22 cellular contexts compared by ENCODE assay signal in the genomic region with DNA sequence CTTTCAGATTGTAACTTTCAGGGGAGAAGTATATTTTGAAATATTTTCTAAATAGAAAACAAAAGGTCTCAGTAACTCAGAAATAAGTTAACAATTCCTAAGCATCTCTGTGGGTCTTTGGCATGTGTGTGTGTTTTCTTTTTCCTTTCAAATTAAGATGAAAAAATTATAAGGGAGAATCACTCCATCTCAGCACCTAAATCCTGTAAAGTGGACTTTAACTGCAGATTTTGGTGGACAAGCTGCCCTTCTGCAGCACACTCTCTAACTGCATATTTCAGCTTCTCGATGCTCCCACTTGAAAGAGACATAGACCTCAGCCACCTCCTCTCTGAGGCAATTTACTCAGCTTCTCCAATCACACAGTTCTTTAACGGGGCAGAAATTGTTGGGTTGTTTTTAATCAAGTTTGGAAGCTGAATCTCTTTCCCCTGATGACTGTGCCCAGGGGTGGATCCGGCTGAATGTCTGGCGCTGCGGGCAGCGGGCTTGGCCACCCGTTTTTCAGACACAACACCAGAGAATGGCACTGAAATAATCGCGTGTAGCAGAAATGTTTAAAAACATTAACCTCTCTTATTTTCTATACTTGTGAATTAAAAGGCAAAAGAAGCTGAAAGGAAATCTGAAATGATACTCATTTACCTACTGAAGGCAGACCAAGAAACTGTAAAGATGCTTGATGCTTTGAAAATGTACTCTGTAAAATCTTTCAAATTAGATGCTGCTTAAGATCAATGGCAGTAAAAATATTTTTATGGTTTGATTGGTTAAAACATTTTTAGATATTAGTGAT. TPM values are rescaled to one million over a fixed set of nuclear protein-coding genes. Genes with fewer than 3 reads are reported as not detected.
DNase-seq lines count a peak whose midpoint lies in the region; ATAC-seq, FAIRE-seq and TF ChIP-seq lines count a peak whose summit lies in the region.
"Had no signal": no experiment of that assay in that cellular context is flagged by ENCODE, and none has a peak within 500 bp of the region (broad histone marks: within the 10 kb centered on the region; RNA-seq: fewer than 3 reads in every experiment).

No MANE protein-coding gene starts in this region.

- ATAC-seq in HCT116 (no peak), T-cell (replicated peaks in 1 of 4) (no peak), Right ventricle myocardium superior (ENCODE audit: poor library complexity) (no peak), HG03108 (IDR thresholded peaks at IDR 0.05; ENCODE audit: unreplicated experiment) (no peak)
- ATAC-seq: activated CD8-positive, alpha-beta memory T cell treated with anti-CD3 and anti-CD28 coated beads, Interleukin-2, amount 10 ng/mL, durations not matched to agents 7 days and 5 days; body of pancreas had no signal

- H3K4me2 ChIP-seq in HCT116 (ENCODE audit: low read length) (no peak overlapping the region), neural cell (ENCODE audit: low read length) (no peak overlapping the region)

- H3K4me1 ChIP-seq in HCT116 (ENCODE audit: control insufficient read depth in 1 of 2, insufficient read depth in 2 of 2, low read length in 2 of 2), result no peaks in the 10 kb centered on the region; a peak in 1 of 4 replicates

- no peak overlapping the region for H3K4me3 Mint-ChIP-seq in T-cell
- H3K4me3 Mint-ChIP-seq: activated CD8-positive, alpha-beta memory T cell treated with anti-CD3 and anti-CD28 coated beads, Interleukin-2, amount 10 ng/mL, durations not matched to agents 7 days and 5 days; activated naive CD8-positive, alpha-beta T cell treated with anti-CD3 and anti-CD28 coated beads for 36 hours had no signal

- no peak for TF ChIP-seq RAD21 in HCT116 (IDR thresholded peaks at IDR 0.05; ENCODE audit: low read depth)
- TF ChIP-seq RAD21 in neural cell (conservative IDR thresholded peaks at IDR 0.05), result no peak

- H2AFZ ChIP-seq in HCT116 (ENCODE audit: low read depth, low read length, poor library complexity, severe bottlenecking), result no peak overlapping the region
- no peak overlapping the region for H2AFZ ChIP-seq in neural cell (ENCODE audit: low read depth, low read length)

- H3K27ac ChIP-seq in HCT116 (ENCODE audit: low read depth, low read length) (no peak overlapping the region), neural cell (ENCODE audit: low read length) (no peak overlapping the region)
- H3K27ac ChIP-seq: body of pancreas, HL-60, left ventricle myocardium inferior, stomach, upper lobe of left lung had no signal

- H3K9me3 Mint-ChIP-seq in T-cell, result peaks cover 4 to 15% (median 4%) of the 10 kb centered on the region in 3 donors

- no peaks in the 10 kb centered on the region for H3K9me2 ChIP-seq in HCT116 (ENCODE audit: insufficient read depth)
- no peaks in the 10 kb centered on the region for H3K9me2 ChIP-seq in neural cell (ENCODE audit: insufficient read depth, low read length)

- peaks cover 3% of the 10 kb centered on the region for H3K36me3 Mint-ChIP-seq in T-cell
- H3K36me3 Mint-ChIP-seq: activated naive CD8-positive, alpha-beta T cell treated with anti-CD3 and anti-CD28 coated beads for 36 hours had no signal

- peak overlapping the region in 1 of 2 donors; percentile 6 for H3K27ac Mint-ChIP-seq in T-cell
- H3K27ac Mint-ChIP-seq: activated CD8-positive, alpha-beta memory T cell treated with anti-CD3 and anti-CD28 coated beads, Interleukin-2, amount 10 ng/mL, durations not matched to agents 7 days and 5 days; activated naive CD8-positive, alpha-beta T cell treated with anti-CD3 and anti-CD28 coated beads for 36 hours had no signal

- no peak for TF ChIP-seq POLR2A in HCT116 (IDR thresholded peaks at IDR 0.05; ENCODE audit: borderline replicate concordance, extremely low read depth, insufficient read depth, insufficient read length)

- POLR2A ChIA-PET in HCT116 (lab: Charles Lee) (no interaction called here), T-cell (lab: Charles Lee) (no interaction called here)

- peaks cover 23 to 31% (median 25%) of the 10 kb centered on the region in 3 donors for H3K4me1 Mint-ChIP-seq in T-cell

- TF ChIP-seq CTCF in HCT116 (IDR thresholded peaks at IDR 0.05 in 2 of 3, conservative IDR thresholded peaks at IDR 0.05 in 1 of 3; ENCODE audit: borderline replicate concordance in 1 of 3, insufficient read depth in 1 of 3, low read depth in 2 of 3, low read length in 2 of 3), result no peak
- TF ChIP-seq CTCF in astrocyte of the spinal cord (IDR thresholded peaks at IDR 0.05; ENCODE audit: low read depth, low read length), result no peak
- TF ChIP-seq CTCF in neural cell (IDR thresholded peaks at IDR 0.05; ENCODE audit: poor library complexity, severe bottlenecking), result no peak

- H4K20me1 ChIP-seq in HCT116 (ENCODE audit: insufficient read depth) (no peaks in the 10 kb centered on the region; the same call in 1 of the 2 replicates), neural cell (ENCODE audit: insufficient read depth) (no peaks in the 10 kb centered on the region)

- no peaks in the 10 kb centered on the region for H3K9me3 ChIP-seq in HCT116 (ENCODE audit: control insufficient read depth in 1 of 2, insufficient read depth in 1 of 2, low read depth in 1 of 2, low read length in 2 of 2)
- no peaks in the 10 kb centered on the region for H3K9me3 ChIP-seq in neural cell (ENCODE audit: low read length)
- H3K9me3 ChIP-seq: left ventricle myocardium inferior had no signal

- no peak overlapping the region for H3K9ac ChIP-seq in HCT116 (ENCODE audit: low read length)
- no peak overlapping the region for H3K9ac ChIP-seq in neural cell (ENCODE audit: low read length)

- no TSS peak for BruUV-seq in HCT116 (replicated peaks; lab: Mats Ljungman, UMichigan)

- DNase-seq in Daoy (ENCODE audit: low read depth) (peak; percentile 18), HCT116 (ENCODE audit: low read depth, low spot score) (no peak), astrocyte of the spinal cord (ENCODE audit: low read depth, low spot score) (peak; percentile 54), T-cell (no peak), Right ventricle myocardium superior (no peak), RCC 7860 (ENCODE audit: low spot score) (no peak)
- DNase-seq: activated CD4-positive, alpha-beta T cell treated with anti-CD3 and anti-CD28 coated beads for 48 hours; activated CD8-positive, alpha-beta memory T cell treated with anti-CD3 and anti-CD28 coated beads, Interleukin-2, amount 10 ng/mL, durations not matched to agents 7 days and 5 days; activated naive CD8-positive, alpha-beta T cell treated with anti-CD3 and anti-CD28 coated beads for 36 hours; body of pancreas; DMS79 treated with DMSO at 0.1 percent for 48 hours; head of caudate nucleus; left ventricle myocardium inferior; NCI-H1694; stomach had no signal

- H3K27me3 ChIP-seq in HCT116 (ENCODE audit: insufficient read depth, low read length) (peaks cover 39% of the 10 kb centered on the region), neural cell (ENCODE audit: insufficient read depth, low read depth, low read length) (peaks cover 94% of the 10 kb centered on the region)

- H3K4me3 ChIP-seq in HCT116 (replicated peaks in 1 of 2; ENCODE audit: low read depth in 1 of 2, low read length in 2 of 2) (no peak overlapping the region), astrocyte of the spinal cord (ENCODE audit: low read depth, low read length) (no peak overlapping the region), neural cell (ENCODE audit: low read length) (no peak overlapping the region)
- H3K4me3 ChIP-seq: body of pancreas, left ventricle myocardium inferior, stomach, upper lobe of left lung had no signal

- RAD21 ChIA-PET in HCT116 (lab: Charles Lee; ENCODE audit: low non-redundant PET in 1 of 2, low total read pairs in 2 of 2, uncharacterized antibody in 2 of 2, unreplicated experiment in 2 of 2), result no interaction called here

- CTCF ChIA-PET in HCT116 (lab: Charles Lee) (no interaction called here), T-cell (lab: Charles Lee) (no interaction called here)

- in situ Hi-C loops in astrocyte of the spinal cord (cut with HindIII; ENCODE audit: low sequenced_read_pairs), result no loop called here

- TF ChIP-seq EP300 in neural cell (conservative IDR thresholded peaks at IDR 0.05; ENCODE audit: poor library complexity, severe bottlenecking), result no peak

- intact Hi-C loops in HCT116 (cut with micrococcal nuclease), result no loop called here
- intact Hi-C loops in Right ventricle myocardium superior (cut with DNase I), result no loop called here

- H3K79me2 ChIP-seq in HCT116 (ENCODE audit: insufficient read depth, low read length), result no peaks in the 10 kb centered on the region
- peaks cover 38% of the 10 kb centered on the region for H3K79me2 ChIP-seq in neural cell (replicated peaks; ENCODE audit: insufficient read depth, low read length)

- H3K27me3 Mint-ChIP-seq in T-cell, result peaks cover 76 to 90% of the 10 kb centered on the region in 2 donors

- H3K36me3 ChIP-seq in HCT116 (ENCODE audit: control insufficient read depth in 1 of 2, insufficient read depth in 2 of 2, low read length in 2 of 2) (no peaks in the 10 kb centered on the region), neural cell (ENCODE audit: insufficient read depth, low read length) (no peaks in the 10 kb centered on the region)
- H3K36me3 ChIP-seq: left ventricle myocardium inferior, stomach, upper lobe of left lung had no signal

- no peaks in the 10 kb centered on the region for H3F3A ChIP-seq in neural cell (ENCODE audit: insufficient read depth, low read length, poor library complexity, severe bottlenecking)

- no peak for FAIRE-seq in RCC 7860 (lab: Jason Lieb, UNC)

TF ChIP-seq in HCT116, 20 proteins besides CTCF, POLR2A, EP300 and RAD21:
- TF ChIP-seq POLR2AphosphoS5 (IDR thresholded peaks at IDR 0.05; ENCODE audit: low read depth, low read length) (no peak), FOSL1 (IDR thresholded peaks at IDR 0.05; ENCODE audit: low read depth) (no peak), CEBPB (IDR thresholded peaks at IDR 0.05; ENCODE audit: low read depth) (no peak), EZH2 (IDR thresholded peaks at IDR 0.05) (peak; percentile 41; the same call in 1 of the 2 replicates)

TF ChIP-seq in neural cell, 6 proteins besides CTCF, POLR2A, EP300 and RAD21 (continues in another document):
- TF ChIP-seq POLR2AphosphoS5 (IDR thresholded peaks at IDR 0.05) (peak; percentile 31), SMC3 (conservative IDR thresholded peaks at IDR 0.05; ENCODE audit: poor library complexity) (no peak), MXI1 (conservative IDR thresholded peaks at IDR 0.05; ENCODE audit: poor library complexity, severe bottlenecking) (no peak), EZH2 (IDR thresholded peaks at IDR 0.05; ENCODE audit: borderline replicate concordance, insufficient read depth, low read length, poor library complexity, severe bottlenecking) (no peak)

RNA-seq across cellular contexts. Expression of gene ZIC2, which starts 12.3 kb away (rescaled TPM):
- total RNA-seq in Daoy (2014; rRNA removed; shearing (Covaris generic)), result 1.7 and 10.9 TPM in 2 replicates
- total RNA-seq in HCT116 (2021; ENCODE audit: unreplicated experiment) (44.4 TPM), T-cell (under 1 TPM in 3 of 5 donors, not detected in 2; 0.10 to 0.88 (median 0.85) TPM), Right ventricle myocardium superior (not detected)
- polyA plus RNA-seq in HCT116 (2012), result 15.1 and 15.3 TPM in 2 replicates
- polyA plus RNA-seq in neural cell, result 10.6 and 13.8 TPM in 2 replicates
- polyA minus RNA-seq in neural cell, result 16.1 and 17.2 TPM in 2 replicates
- total RNA-seq: activated naive CD8-positive, alpha-beta T cell treated with anti-CD3 and anti-CD28 coated beads for 36 hours; body of pancreas; left ventricle myocardium inferior; mononuclear cell; renal cortical epithelial cell; stomach had no signal
- polyA plus RNA-seq: stomach had no signal

RNA-seq across cellular contexts. Expression of gene ZIC5, which starts 22.3 kb away (rescaled TPM):
- 2.4 and 2.5 TPM in 2 replicates for total RNA-seq in Daoy (2014; rRNA removed; shearing (Covaris generic))
- total RNA-seq in HCT116 (2021; ENCODE audit: unreplicated experiment), result 10.3 TPM
- 3.1 and 3.7 TPM in 2 replicates for polyA plus RNA-seq in HCT116 (2012)
- polyA plus RNA-seq in neural cell, result 0.94 and 0.98 TPM in 2 replicates
- polyA minus RNA-seq in neural cell, result 1.9 and 2.7 TPM in 2 replicates
- total RNA-seq in T-cell, result under 1 TPM in 3 of 5 donors, not detected in 2; 0.07 to 0.09 (median 0.09) TPM
- total RNA-seq in Right ventricle myocardium superior, result not detected
- total RNA-seq: activated CD8-positive, alpha-beta memory T cell treated with anti-CD3 and anti-CD28 coated beads, Interleukin-2, amount 10 ng/mL, durations not matched to agents 7 days and 5 days; activated naive CD8-positive, alpha-beta T cell treated with anti-CD3 and anti-CD28 coated beads for 36 hours; body of pancreas; left ventricle myocardium inferior; mononuclear cell; renal cortical epithelial cell; RPMI7951; stomach had no signal
- polyA plus RNA-seq: stomach had no signal

Comparison
In these comparisons a context has a peak if more than half of its experiments do, and no peak if none do; other contexts are left out.
1. DNase-seq: peak in Daoy (single experiment) and astrocyte of the spinal cord (single experiment); none in HCT116 (single experiment), T-cell (0 of 34), Right ventricle myocardium superior (single experiment) and RCC 7860 (single experiment).